ENCODE assay signal across 1 cellular context in the genomic region with DNA sequence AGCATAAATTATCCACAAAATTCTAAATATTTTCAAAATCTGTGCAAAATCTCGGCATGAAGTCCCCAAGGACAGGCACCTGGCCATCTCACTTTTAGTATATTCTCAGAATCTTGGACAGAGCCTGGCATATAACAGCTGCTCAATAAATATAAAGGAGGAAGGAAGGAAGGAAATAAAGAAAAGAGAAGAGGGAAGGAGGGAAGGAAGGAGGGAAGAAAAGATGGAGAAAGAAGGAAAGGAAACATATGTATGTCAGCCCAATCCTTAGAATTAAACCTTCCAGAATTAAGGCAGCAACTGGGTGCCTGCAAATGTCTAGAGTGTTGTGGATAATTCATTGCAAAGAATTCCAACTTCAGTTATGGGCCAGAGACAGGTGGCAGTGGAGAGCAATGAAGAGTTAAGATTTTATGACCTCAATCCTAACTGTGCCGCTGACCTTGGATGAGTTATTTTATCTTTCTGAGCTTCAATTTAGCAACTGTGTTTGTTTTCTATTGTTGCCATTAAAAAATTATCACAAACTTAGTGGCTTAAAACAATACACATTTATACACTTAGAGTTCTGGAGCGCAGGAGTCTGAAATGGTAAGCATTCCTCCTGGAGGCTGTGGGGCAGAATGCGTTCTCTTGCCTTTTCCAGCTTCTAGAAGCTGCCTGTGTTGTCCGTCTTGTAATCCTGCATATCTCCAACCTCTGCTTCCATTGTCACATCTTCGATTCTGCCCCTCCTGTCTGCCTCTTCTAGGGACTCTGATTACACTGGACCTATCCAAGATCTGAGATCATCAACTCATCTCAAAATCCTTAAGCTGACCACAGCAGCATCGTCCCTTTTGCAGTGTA.
TF ChIP-seq lines count a peak whose summit lies in the region.

No MANE protein-coding gene starts in this region.

TF ChIP-seq in K562, 482 proteins besides CTCF, POLR2A, EP300 and RAD21 (continued from another document):
- TF ChIP-seq, protein P1, sequence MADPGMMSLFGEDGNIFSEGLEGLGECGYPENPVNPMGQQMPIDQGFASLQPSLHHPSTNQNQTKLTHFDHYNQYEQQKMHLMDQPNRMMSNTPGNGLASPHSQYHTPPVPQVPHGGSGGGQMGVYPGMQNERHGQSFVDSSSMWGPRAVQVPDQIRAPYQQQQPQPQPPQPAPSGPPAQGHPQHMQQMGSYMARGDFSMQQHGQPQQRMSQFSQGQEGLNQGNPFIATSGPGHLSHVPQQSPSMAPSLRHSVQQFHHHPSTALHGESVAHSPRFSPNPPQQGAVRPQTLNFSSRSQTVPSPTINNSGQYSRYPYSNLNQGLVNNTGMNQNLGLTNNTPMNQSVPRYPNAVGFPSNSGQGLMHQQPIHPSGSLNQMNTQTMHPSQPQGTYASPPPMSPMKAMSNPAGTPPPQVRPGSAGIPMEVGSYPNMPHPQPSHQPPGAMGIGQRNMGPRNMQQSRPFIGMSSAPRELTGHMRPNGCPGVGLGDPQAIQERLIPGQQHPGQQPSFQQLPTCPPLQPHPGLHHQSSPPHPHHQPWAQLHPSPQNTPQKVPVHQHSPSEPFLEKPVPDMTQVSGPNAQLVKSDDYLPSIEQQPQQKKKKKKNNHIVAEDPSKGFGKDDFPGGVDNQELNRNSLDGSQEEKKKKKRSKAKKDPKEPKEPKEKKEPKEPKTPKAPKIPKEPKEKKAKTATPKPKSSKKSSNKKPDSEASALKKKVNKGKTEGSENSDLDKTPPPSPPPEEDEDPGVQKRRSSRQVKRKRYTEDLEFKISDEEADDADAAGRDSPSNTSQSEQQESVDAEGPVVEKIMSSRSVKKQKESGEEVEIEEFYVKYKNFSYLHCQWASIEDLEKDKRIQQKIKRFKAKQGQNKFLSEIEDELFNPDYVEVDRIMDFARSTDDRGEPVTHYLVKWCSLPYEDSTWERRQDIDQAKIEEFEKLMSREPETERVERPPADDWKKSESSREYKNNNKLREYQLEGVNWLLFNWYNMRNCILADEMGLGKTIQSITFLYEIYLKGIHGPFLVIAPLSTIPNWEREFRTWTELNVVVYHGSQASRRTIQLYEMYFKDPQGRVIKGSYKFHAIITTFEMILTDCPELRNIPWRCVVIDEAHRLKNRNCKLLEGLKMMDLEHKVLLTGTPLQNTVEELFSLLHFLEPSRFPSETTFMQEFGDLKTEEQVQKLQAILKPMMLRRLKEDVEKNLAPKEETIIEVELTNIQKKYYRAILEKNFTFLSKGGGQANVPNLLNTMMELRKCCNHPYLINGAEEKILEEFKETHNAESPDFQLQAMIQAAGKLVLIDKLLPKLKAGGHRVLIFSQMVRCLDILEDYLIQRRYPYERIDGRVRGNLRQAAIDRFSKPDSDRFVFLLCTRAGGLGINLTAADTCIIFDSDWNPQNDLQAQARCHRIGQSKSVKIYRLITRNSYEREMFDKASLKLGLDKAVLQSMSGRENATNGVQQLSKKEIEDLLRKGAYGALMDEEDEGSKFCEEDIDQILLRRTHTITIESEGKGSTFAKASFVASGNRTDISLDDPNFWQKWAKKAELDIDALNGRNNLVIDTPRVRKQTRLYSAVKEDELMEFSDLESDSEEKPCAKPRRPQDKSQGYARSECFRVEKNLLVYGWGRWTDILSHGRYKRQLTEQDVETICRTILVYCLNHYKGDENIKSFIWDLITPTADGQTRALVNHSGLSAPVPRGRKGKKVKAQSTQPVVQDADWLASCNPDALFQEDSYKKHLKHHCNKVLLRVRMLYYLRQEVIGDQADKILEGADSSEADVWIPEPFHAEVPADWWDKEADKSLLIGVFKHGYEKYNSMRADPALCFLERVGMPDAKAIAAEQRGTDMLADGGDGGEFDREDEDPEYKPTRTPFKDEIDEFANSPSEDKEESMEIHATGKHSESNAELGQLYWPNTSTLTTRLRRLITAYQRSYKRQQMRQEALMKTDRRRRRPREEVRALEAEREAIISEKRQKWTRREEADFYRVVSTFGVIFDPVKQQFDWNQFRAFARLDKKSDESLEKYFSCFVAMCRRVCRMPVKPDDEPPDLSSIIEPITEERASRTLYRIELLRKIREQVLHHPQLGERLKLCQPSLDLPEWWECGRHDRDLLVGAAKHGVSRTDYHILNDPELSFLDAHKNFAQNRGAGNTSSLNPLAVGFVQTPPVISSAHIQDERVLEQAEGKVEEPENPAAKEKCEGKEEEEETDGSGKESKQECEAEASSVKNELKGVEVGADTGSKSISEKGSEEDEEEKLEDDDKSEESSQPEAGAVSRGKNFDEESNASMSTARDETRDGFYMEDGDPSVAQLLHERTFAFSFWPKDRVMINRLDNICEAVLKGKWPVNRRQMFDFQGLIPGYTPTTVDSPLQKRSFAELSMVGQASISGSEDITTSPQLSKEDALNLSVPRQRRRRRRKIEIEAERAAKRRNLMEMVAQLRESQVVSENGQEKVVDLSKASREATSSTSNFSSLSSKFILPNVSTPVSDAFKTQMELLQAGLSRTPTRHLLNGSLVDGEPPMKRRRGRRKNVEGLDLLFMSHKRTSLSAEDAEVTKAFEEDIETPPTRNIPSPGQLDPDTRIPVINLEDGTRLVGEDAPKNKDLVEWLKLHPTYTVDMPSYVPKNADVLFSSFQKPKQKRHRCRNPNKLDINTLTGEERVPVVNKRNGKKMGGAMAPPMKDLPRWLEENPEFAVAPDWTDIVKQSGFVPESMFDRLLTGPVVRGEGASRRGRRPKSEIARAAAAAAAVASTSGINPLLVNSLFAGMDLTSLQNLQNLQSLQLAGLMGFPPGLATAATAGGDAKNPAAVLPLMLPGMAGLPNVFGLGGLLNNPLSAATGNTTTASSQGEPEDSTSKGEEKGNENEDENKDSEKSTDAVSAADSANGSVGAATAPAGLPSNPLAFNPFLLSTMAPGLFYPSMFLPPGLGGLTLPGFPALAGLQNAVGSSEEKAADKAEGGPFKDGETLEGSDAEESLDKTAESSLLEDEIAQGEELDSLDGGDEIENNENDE (IDR thresholded peaks at IDR 0.05; ENCODE audit: low read depth, low read length): no peak
